In the genomic region with DNA sequence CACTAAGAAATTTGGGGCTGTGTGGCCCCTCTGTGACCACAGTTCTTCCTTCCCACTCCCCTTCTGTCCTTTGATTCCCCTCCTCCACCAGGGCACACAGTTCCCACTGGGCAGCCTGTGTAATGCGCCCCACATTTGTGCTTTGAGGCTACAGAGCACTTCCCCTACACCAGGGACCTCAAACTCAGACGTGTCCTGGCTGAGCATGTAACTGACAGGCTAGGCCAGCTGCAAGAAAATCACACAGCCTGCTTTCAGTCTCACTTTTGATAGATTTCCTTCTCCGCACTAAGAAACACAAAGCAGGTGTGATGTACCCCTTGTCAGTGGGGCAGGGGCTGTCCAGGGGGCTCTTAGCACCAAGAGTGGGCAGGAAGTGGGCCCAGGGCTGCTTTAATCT, we compare ENCODE assay signal across 1 cellular context.
TF ChIP-seq lines count a peak whose summit lies in the region.

No MANE protein-coding gene starts in this region.

TF ChIP-seq in GM12878, 131 proteins besides CTCF, POLR2A, EP300 and RAD21:
- TF ChIP-seq SP1 (IDR thresholded peaks at IDR 0.05; ENCODE audit: low read depth, low read length) (no peak), TCF12 (IDR thresholded peaks at IDR 0.05; ENCODE audit: low read depth, low read length) (peak; percentile 37; the same call in 1 of the 2 replicates), RUNX3 (IDR thresholded peaks at IDR 0.05; ENCODE audit: low read length) (peak; percentile 47), TCF3 (IDR thresholded peaks at IDR 0.05; ENCODE audit: borderline replicate concordance, insufficient read depth, low read depth, low read length) (peak; percentile 45; the same call in 1 of the 2 replicates), SPI1 (IDR thresholded peaks at IDR 0.05; ENCODE audit: borderline replicate concordance, insufficient read depth, low read depth, low read length) (peak; percentile 11; the same call in 1 of the 2 replicates), CHD1 (IDR thresholded peaks at IDR 0.05; ENCODE audit: low read depth, low read length) (no peak), PKNOX1 (IDR thresholded peaks at IDR 0.05) (peak; percentile 85), RFX5 (IDR thresholded peaks at IDR 0.05; ENCODE audit: low read depth, low read length) (no peak), MEF2B (IDR thresholded peaks at IDR 0.05; ENCODE audit: partially characterized antibody, poor library complexity, severe bottlenecking) (peak; percentile 30), IKZF2 (IDR thresholded peaks at IDR 0.05) (peak; percentile 14 to 36; a peak in 1 of 4 replicates), FOS (IDR thresholded peaks at IDR 0.05; ENCODE audit: borderline replicate concordance, extremely low read depth, insufficient read length) (no peak), EED (IDR thresholded peaks at IDR 0.05; ENCODE audit: low read depth) (peak; percentile 38; the same call in 1 of the 2 replicates)
- TF ChIP-seq, protein P1, sequence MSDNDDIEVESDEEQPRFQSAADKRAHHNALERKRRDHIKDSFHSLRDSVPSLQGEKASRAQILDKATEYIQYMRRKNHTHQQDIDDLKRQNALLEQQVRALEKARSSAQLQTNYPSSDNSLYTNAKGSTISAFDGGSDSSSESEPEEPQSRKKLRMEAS (IDR thresholded peaks at IDR 0.05; ENCODE audit: low read depth, low read length): no peak
- TF ChIP-seq, protein P2, sequence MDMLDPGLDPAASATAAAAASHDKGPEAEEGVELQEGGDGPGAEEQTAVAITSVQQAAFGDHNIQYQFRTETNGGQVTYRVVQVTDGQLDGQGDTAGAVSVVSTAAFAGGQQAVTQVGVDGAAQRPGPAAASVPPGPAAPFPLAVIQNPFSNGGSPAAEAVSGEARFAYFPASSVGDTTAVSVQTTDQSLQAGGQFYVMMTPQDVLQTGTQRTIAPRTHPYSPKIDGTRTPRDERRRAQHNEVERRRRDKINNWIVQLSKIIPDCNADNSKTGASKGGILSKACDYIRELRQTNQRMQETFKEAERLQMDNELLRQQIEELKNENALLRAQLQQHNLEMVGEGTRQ (IDR thresholded peaks at IDR 0.05; ENCODE audit: borderline replicate concordance, low read depth, low read length): no peak
- TF ChIP-seq, protein P3, sequence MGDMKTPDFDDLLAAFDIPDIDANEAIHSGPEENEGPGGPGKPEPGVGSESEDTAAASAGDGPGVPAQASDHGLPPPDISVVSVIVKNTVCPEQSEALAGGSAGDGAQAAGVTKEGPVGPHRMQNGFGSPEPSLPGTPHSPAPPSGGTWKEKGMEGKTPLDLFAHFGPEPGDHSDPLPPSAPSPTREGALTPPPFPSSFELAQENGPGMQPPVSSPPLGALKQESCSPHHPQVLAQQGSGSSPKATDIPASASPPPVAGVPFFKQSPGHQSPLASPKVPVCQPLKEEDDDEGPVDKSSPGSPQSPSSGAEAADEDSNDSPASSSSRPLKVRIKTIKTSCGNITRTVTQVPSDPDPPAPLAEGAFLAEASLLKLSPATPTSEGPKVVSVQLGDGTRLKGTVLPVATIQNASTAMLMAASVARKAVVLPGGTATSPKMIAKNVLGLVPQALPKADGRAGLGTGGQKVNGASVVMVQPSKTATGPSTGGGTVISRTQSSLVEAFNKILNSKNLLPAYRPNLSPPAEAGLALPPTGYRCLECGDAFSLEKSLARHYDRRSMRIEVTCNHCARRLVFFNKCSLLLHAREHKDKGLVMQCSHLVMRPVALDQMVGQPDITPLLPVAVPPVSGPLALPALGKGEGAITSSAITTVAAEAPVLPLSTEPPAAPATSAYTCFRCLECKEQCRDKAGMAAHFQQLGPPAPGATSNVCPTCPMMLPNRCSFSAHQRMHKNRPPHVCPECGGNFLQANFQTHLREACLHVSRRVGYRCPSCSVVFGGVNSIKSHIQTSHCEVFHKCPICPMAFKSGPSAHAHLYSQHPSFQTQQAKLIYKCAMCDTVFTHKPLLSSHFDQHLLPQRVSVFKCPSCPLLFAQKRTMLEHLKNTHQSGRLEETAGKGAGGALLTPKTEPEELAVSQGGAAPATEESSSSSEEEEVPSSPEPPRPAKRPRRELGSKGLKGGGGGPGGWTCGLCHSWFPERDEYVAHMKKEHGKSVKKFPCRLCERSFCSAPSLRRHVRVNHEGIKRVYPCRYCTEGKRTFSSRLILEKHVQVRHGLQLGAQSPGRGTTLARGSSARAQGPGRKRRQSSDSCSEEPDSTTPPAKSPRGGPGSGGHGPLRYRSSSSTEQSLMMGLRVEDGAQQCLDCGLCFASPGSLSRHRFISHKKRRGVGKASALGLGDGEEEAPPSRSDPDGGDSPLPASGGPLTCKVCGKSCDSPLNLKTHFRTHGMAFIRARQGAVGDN (IDR thresholded peaks at IDR 0.05): 0 out of 2 replicates have a peak, but pooled peaks have one; percentile 38
- TF ChIP-seq, protein P4, sequence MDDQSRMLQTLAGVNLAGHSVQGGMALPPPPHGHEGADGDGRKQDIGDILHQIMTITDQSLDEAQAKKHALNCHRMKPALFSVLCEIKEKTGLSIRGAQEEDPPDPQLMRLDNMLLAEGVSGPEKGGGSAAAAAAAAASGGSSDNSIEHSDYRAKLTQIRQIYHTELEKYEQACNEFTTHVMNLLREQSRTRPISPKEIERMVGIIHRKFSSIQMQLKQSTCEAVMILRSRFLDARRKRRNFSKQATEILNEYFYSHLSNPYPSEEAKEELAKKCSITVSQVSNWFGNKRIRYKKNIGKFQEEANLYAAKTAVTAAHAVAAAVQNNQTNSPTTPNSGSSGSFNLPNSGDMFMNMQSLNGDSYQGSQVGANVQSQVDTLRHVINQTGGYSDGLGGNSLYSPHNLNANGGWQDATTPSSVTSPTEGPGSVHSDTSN (IDR thresholded peaks at IDR 0.05; ENCODE audit: insufficient replicate concordance, low read depth, low read length): peak; percentile 53
